2 cellular contexts compared by ENCODE assay signal in genomic region chr9:28648723-28649122, GRCh38.
TF ChIP-seq lines count a peak whose summit lies in the region.

No MANE protein-coding gene starts in this region.

TF ChIP-seq in SK-N-SH, 30 proteins besides CTCF, POLR2A, EP300 and RAD21 (continued from another document):
- TF ChIP-seq CHD2 (IDR thresholded peaks at IDR 0.05; ENCODE audit: low read length, partially characterized antibody) (no peak), REST (IDR thresholded peaks at IDR 0.05; ENCODE audit: low read depth, low read length) (no peak), PBX3 (IDR thresholded peaks at IDR 0.05) (no peak), RCOR1 (IDR thresholded peaks at IDR 0.05; ENCODE audit: low read length) (no peak), ELF1 (IDR thresholded peaks at IDR 0.05) (no peak), JUND (IDR thresholded peaks at IDR 0.05) (no peak), EZH2phosphoT487 (IDR thresholded peaks at IDR 0.05; ENCODE audit: borderline replicate concordance, low read depth) (no peak), NRF1 (IDR thresholded peaks at IDR 0.05; ENCODE audit: low read depth, low read length) (no peak)
TF ChIP-seq in SK-N-SH: peak in this region for 0.

TF ChIP-seq in SK-N-SH treated with all-trans-retinoic acid at 6 μM for 48 hours, 23 proteins besides CTCF, POLR2A, EP300 and RAD21 (continued from another document):
- TF ChIP-seq CSDC2 (CRISPR knock-in tag; IDR thresholded peaks at IDR 0.05) (no peak), SNAI2 (CRISPR knock-in tag; IDR thresholded peaks at IDR 0.05) (no peak), TOX (CRISPR knock-in tag; IDR thresholded peaks at IDR 0.05; ENCODE audit: borderline replicate concordance) (no peak), CSRNP3 (CRISPR knock-in tag; IDR thresholded peaks at IDR 0.05) (no peak), ZNF8 (CRISPR knock-in tag; IDR thresholded peaks at IDR 0.05) (no peak), ESRRG (CRISPR knock-in tag; IDR thresholded peaks at IDR 0.05) (no peak)
